9 cellular contexts compared by ENCODE assay signal in the genomic region with DNA sequence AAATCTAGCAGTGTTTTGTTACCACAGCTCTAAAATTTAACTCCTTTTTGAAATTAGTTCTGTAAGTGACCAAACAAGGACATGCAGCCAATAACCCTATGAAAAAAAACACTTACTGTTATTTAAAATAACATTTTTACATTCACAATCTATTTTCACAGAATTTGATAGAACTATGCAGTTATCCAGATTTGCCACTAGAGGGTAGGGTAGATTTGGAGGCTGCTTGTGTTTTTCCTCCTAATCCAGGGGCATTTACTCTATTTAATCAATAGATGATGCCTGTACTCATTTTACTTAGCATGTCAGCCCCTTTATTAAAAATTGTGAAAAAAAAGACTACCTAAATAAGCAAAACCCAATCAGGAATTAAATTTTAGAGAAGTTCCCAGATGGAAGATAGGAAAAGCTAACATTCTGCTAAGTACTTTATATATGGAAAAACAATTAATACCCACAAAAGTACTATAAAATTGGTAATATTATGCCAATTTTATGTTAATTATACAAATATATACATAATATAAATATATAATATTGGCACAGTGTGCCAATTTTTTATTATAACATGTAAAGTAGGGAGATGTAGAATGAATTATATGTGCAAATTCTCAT. TPM values are rescaled to one million over a fixed set of nuclear protein-coding genes. Genes with fewer than 3 reads are reported as not detected.
DNase-seq lines count a peak whose midpoint lies in the region; ATAC-seq and TF ChIP-seq lines count a peak whose summit lies in the region.
"Had no signal": no experiment of that assay in that cellular context is flagged by ENCODE, and none has a peak within 500 bp of the region (broad histone marks: within the 10 kb centered on the region; RNA-seq: fewer than 3 reads in every experiment).

No MANE protein-coding gene starts in this region.

- no peaks in the 10 kb centered on the region for H3K4me1 Mint-ChIP-seq in stimulated activated naive CD8-positive, alpha-beta T cell treated with anti-CD3 and anti-CD28 coated beads, Interleukin-15, amount 100 ng/mL, for 72 hours

- no peaks in the 10 kb centered on the region for H3K9me3 ChIP-seq in stomach

- no peaks in the 10 kb centered on the region for H3K9me3 Mint-ChIP-seq in stimulated activated naive CD8-positive, alpha-beta T cell treated with anti-CD3 and anti-CD28 coated beads, Interleukin-15, amount 100 ng/mL, for 72 hours

- TF ChIP-seq EP300 in stomach (IDR thresholded peaks at IDR 0.05) = no peak

- no peaks in the 10 kb centered on the region for H3K27me3 ChIP-seq in stomach

- ATAC-seq in stimulated activated naive CD8-positive, alpha-beta T cell treated with anti-CD3 and anti-CD28 coated beads, Interleukin-15, amount 100 ng/mL, for 72 hours = no peak

- no peak overlapping the region for H3K27ac Mint-ChIP-seq in stimulated activated naive CD8-positive, alpha-beta T cell treated with anti-CD3 and anti-CD28 coated beads, Interleukin-15, amount 100 ng/mL, for 72 hours

- no peak overlapping the region for H3K27ac ChIP-seq in stomach
- H3K27ac ChIP-seq: epithelial cell of prostate had no signal

- H3K4me3 Mint-ChIP-seq in stimulated activated naive CD8-positive, alpha-beta T cell treated with anti-CD3 and anti-CD28 coated beads, Interleukin-15, amount 100 ng/mL, for 72 hours = no peak overlapping the region

- TF ChIP-seq CTCF in HFF-Myc (IDR thresholded peaks at IDR 0.05; ENCODE audit: low read depth, low read length, missing control alignments) (peak; percentile 73), fibroblast of the aortic adventitia (IDR thresholded peaks at IDR 0.05; ENCODE audit: insufficient read depth, low read length) (peak; percentile 87), stomach (IDR thresholded peaks at IDR 0.05) (peak in 5 of 7 experiments; percentile 15 to 72 (median 62))

- H3K4me3 ChIP-seq in HFF-Myc (replicated peaks; ENCODE audit: low read depth, low read length) (no peak overlapping the region), fibroblast of the aortic adventitia (ENCODE audit: low read depth, low read length) (no peak overlapping the region), stomach (no peak overlapping the region)

- TF ChIP-seq POLR2A in stomach (IDR thresholded peaks at IDR 0.05) = no peak

- H3K36me3 ChIP-seq in stomach = no peaks in the 10 kb centered on the region

- peaks cover 0 to 11% (median 0%) of the 10 kb centered on the region in 4 donors for H3K4me1 ChIP-seq in stomach

- intact Hi-C loops in stomach (cut with DNase I; ENCODE audit: low total_unique reads) = no loop called here

- DNase-seq in Ammon's horn (ENCODE audit: low spot score) = peak; percentile 7
- no peak for DNase-seq in HFF-Myc (ENCODE audit: extremely low read depth, low read depth)
- DNase-seq in SKM-1 (lab: John Stamatoyannopoulos, UW; ENCODE audit: unreplicated experiment) = peak; percentile 45
- DNase-seq in fibroblast of the aortic adventitia (ENCODE audit: low read depth) = peak; percentile 58
- DNase-seq in stomach = no peak
- DNase-seq in stimulated activated CD4-positive, alpha-beta T cell treated with anti-CD3 and anti-CD28 coated beads, Interleukin-4, amount 100 ng/mL, for 1 hour = no peak
- DNase-seq in stimulated activated naive CD8-positive, alpha-beta T cell treated with anti-CD3 and anti-CD28 coated beads, Interleukin-15, amount 100 ng/mL, for 72 hours = no peak
- DNase-seq in NCI-H1436 (lab: John Stamatoyannopoulos, UW) = no peak

- peaks cover 18% of the 10 kb centered on the region for H3K27me3 Mint-ChIP-seq in stimulated activated naive CD8-positive, alpha-beta T cell treated with anti-CD3 and anti-CD28 coated beads, Interleukin-15, amount 100 ng/mL, for 72 hours

RNA-seq across cellular contexts. Expression of a gene that starts 18.1 kb away (rescaled TPM):
- not detected in 2 replicates for total RNA-seq in fibroblast of the aortic adventitia (ENCODE audit: low replicate concordance)
- total RNA-seq in stomach = not detected
- not detected for polyA plus RNA-seq in stomach

RNA-seq across cellular contexts. Expression of a gene that starts 23.7 kb away (rescaled TPM):
- total RNA-seq in fibroblast of the aortic adventitia (ENCODE audit: low replicate concordance) (not detected in 2 replicates), stomach (over 10,000 TPM in 2 of 5 donors, 1,000 to 10,000 TPM in 1, 100 to 1,000 TPM in 2; 201 to 18,610 (median 2,926) TPM)
- over 10,000 TPM; 15,849 to 36,465 (median 28,381) TPM for polyA plus RNA-seq in stomach

Comparison
In these comparisons a context has a peak if more than half of its experiments do, and no peak if none do; other contexts are left out.
1. DNase-seq: peak in Ammon's horn (single experiment), SKM-1 (single experiment) and fibroblast of the aortic adventitia (single experiment); none in HFF-Myc (single experiment), stomach (single experiment), stimulated activated CD4-positive, alpha-beta T cell treated with anti-CD3 and anti-CD28 coated beads, Interleukin-4, amount 100 ng/mL, for 1 hour (single experiment), stimulated activated naive CD8-positive, alpha-beta T cell treated with anti-CD3 and anti-CD28 coated beads, Interleukin-15, amount 100 ng/mL, for 72 hours (0 of 2) and NCI-H1436 (single experiment).
2. RNA of a gene that starts 23.7 kb away (total RNA-seq): 201 to 18,610 TPM in stomach; not detected in fibroblast of the aortic adventitia; every median in the first group is over 100 times any median in the second.
3. Peak in every context shown above with its lines, with median percentiles within 50 percentile points of each other: CTCF ChIP-seq.